Comparison of ENCODE assay signal across 9 cellular contexts in the genomic region with DNA sequence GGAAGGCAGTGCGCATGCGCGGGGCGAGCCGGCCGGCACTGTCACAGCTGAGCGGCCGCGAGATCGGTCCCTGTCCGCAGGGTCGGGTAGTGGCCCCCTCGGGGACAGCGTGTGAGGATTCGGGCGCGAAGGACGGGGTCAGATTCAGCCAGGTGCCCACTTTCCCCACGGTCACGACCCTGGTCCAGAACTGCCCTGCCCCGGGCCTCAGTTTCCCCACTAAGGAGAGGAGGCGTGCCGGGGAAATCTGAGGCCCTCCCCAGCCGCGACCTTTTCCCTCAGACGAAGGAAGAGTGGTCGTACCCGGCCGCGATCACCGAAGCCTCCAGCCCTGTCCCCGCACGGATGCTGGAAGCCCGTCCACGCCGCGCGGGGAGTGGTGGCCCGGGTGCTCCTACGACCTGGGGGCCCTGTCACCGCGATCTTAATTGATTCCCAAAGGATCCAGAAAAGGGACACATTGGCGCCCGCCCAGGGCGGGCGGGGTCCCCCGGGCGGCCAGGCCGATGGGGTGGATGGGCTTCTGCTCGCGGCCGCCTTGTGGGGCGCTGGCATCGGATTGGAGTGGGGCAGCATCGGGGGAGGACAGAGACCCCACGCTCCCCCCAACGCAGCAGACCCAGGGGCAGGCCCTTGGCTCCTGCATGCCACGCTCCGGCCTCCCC. TPM values are rescaled to one million over a fixed set of nuclear protein-coding genes. Genes with fewer than 3 reads are reported as not detected.
DNase-seq lines count a peak whose midpoint lies in the region; ATAC-seq, FAIRE-seq and TF ChIP-seq lines count a peak whose summit lies in the region.
"Had no signal": no experiment of that assay in that cellular context is flagged by ENCODE, and none has a peak within 500 bp of the region (broad histone marks: within the 10 kb centered on the region; RNA-seq: fewer than 3 reads in every experiment).

No MANE protein-coding gene starts in this region.

- intact Hi-C loops in K562 (cut with micrococcal nuclease) (no loop called here), right lobe of liver (cut with DNase I) (loop anchor here in 1 of 2 donors (10.0 kb wide), 1 partner anchor 199 kb away; no protein-coding TSS in a partner anchor)

- H3K9ac ChIP-seq in K562 (ENCODE audit: insufficient read depth in 1 of 2, low read depth in 2 of 2, low read length in 2 of 2): peak overlapping the region; percentile 87 to 92; a peak in 3 of 4 replicates

- H3K4me3 Mint-ChIP-seq in activated T-cell treated with anti-CD3 and anti-CD28 coated beads, Interleukin-2, amount 50 U/mL, for 72 hours: peak overlapping the region; percentile 77 to 88

- H3K36me3 ChIP-seq in K562 (ENCODE audit: control insufficient read depth, insufficient read depth, low read length) (no peaks in the 10 kb centered on the region), right lobe of liver (no peaks in the 10 kb centered on the region), urinary bladder (ENCODE audit: insufficient read depth) (no peaks in the 10 kb centered on the region)

- POLR2A ChIA-PET in K562 (lab: Yijun Ruan, JAX): interaction anchor here (0.5 to 1.0 kb wide), 3 partner anchors 9 to 316 kb away, joined by 3 to 4 read pairs (median 3); no protein-coding TSS in a partner anchor

- no peaks in the 10 kb centered on the region for H3K9me3 Mint-ChIP-seq in activated T-cell treated with anti-CD3 and anti-CD28 coated beads, Interleukin-2, amount 50 U/mL, for 72 hours

- peak in 1 of 2 donors; percentile 11 for DNase-seq in activated T-cell treated with anti-CD3 and anti-CD28 coated beads, Interleukin-2, amount 50 U/mL, for 72 hours
- DNase-seq in activated T-cell treated with anti-CD3 and anti-CD28 coated beads, Interleukin-2, amount 50 U/mL, for 48 hours: no peak
- peak in 1 of 4 experiments; percentile 27 for DNase-seq in K562 (ENCODE audit: extremely low read depth in 1 of 4, low spot score in 3 of 4)
- peak in 2 of 3 donors; percentile 35 to 54 for DNase-seq in right lobe of liver
- DNase-seq in islet precursor cell: no peak
- no peak for DNase-seq in mesenteric fat pad (ENCODE audit: low spot score)
- DNase-seq in DMS 273 (lab: John Stamatoyannopoulos, UW; ENCODE audit: unreplicated experiment): no peak

- peaks cover under 1% of the 10 kb centered on the region for H3K9me1 ChIP-seq in K562 (ENCODE audit: control insufficient read depth, insufficient read depth, low read length)

- in situ Hi-C loops in K562 (cut with MboI): no loop called here

- no peak for TF ChIP-seq CTCF in K562 (IDR thresholded peaks at IDR 0.05 in 2 of 3, conservative IDR thresholded peaks at IDR 0.05 in 1 of 3; ENCODE audit: insufficient read depth in 2 of 3, low read depth in 1 of 3, low read length in 3 of 3)
- no peak for TF ChIP-seq CTCF in right lobe of liver (IDR thresholded peaks at IDR 0.05)

- FAIRE-seq in K562 (lab: Jason Lieb, UNC): peak; percentile 82
- FAIRE-seq: G401.6 had no signal

- no peaks in the 10 kb centered on the region for H3K36me3 Mint-ChIP-seq in activated T-cell treated with anti-CD3 and anti-CD28 coated beads, Interleukin-2, amount 50 U/mL, for 72 hours (ENCODE audit: insufficient read depth in 2 of 2)

- H3K9me3 ChIP-seq in K562 (replicated peaks; ENCODE audit: control insufficient read depth, insufficient read depth, low read depth, low read length) (no peaks in the 10 kb centered on the region), right lobe of liver (no peaks in the 10 kb centered on the region)

- TF ChIP-seq RAD21 in K562 (CRISPR knock-in tag; conservative IDR thresholded peaks at IDR 0.05 in 1 of 2, IDR thresholded peaks at IDR 0.05 in 1 of 2): no peak

- TF ChIP-seq POLR2A in K562 (conservative IDR thresholded peaks at IDR 0.05) (no peak), right lobe of liver (IDR thresholded peaks at IDR 0.05) (no peak)

- no TSS peak for BruUV-seq in K562 (replicated peaks; lab: Mats Ljungman, UMichigan)

- CTCF ChIA-PET in K562 (lab: Yijun Ruan, JAX; ENCODE audit: low intra/inter-chr PET ratio): no interaction called here

- H3K79me2 ChIP-seq in K562 (ENCODE audit: control insufficient read depth, insufficient read depth, low read length): peaks cover 4% of the 10 kb centered on the region; the same call in 1 of the 3 replicates

- peaks cover 14% of the 10 kb centered on the region for H3K4me1 Mint-ChIP-seq in activated T-cell treated with anti-CD3 and anti-CD28 coated beads, Interleukin-2, amount 50 U/mL, for 72 hours (ENCODE audit: low read depth)

- ATAC-seq in activated T-cell treated with anti-CD3 and anti-CD28 coated beads, Interleukin-2, amount 50 U/mL, for 72 hours (replicated peaks in 1 of 2): no peak
- no peak for ATAC-seq in K562
- peak in 1 of 4 donors; percentile 3 for ATAC-seq in right lobe of liver

- H2AFZ ChIP-seq in K562 (ENCODE audit: low read depth, low read length): peak overlapping the region; percentile 96

- TF ChIP-seq EP300 in K562 (IDR thresholded peaks at IDR 0.05; ENCODE audit: low read length): no peak

- 23% methylated on average over 36 of the region's 59 CpGs for WGBS in K562 (ENCODE audit: insufficient coverage, low coverage, missing lambda C conversion rate)
- 3% methylated on average over 11 of the region's 59 CpGs for WGBS in right lobe of liver (ENCODE audit: insufficient coverage, low coverage, low lambda C conversion rate, missing lambda C conversion rate)
- 12% methylated on average over 59 of the region's 59 CpGs for WGBS in urinary bladder

- peaks cover 4% of the 10 kb centered on the region in 2 experiments; a peak in 2 of 5 replicates for H3K27me3 ChIP-seq in K562 (ENCODE audit: control insufficient read depth in 2 of 2, insufficient read depth in 2 of 2, low read length in 2 of 2)
- no peaks in the 10 kb centered on the region for H3K27me3 ChIP-seq in right lobe of liver

- H3K4me2 ChIP-seq in K562 (ENCODE audit: insufficient read depth, low read length): peak overlapping the region; percentile 91

- H3K27me3 Mint-ChIP-seq in activated T-cell treated with anti-CD3 and anti-CD28 coated beads, Interleukin-2, amount 50 U/mL, for 72 hours (ENCODE audit: low read depth): peaks cover 19% of the 10 kb centered on the region

- H3K27ac Mint-ChIP-seq in activated T-cell treated with anti-CD3 and anti-CD28 coated beads, Interleukin-2, amount 50 U/mL, for 72 hours: no peak overlapping the region

- H3K4me1 ChIP-seq in K562 (replicated peaks in 1 of 2; ENCODE audit: control insufficient read depth in 2 of 2, insufficient read depth in 2 of 2, low read length in 2 of 2) (peaks cover 15 to 23% of the 10 kb centered on the region in 2 experiments; a peak in 4 of 5 replicates), right lobe of liver (peaks cover 0 to 9% (median 3%) of the 10 kb centered on the region in 4 donors), urinary bladder (ENCODE audit: insufficient read depth) (no peaks in the 10 kb centered on the region)

- H3K27ac ChIP-seq in K562 (ENCODE audit: extremely low read depth, low read depth, low read length) (peak overlapping the region; percentile 94), right lobe of liver (peak overlapping the region in 1 of 3 donors; percentile 94), urinary bladder (ENCODE audit: low read depth) (no peak overlapping the region)

- no peaks in the 10 kb centered on the region for H4K20me1 ChIP-seq in K562 (replicated peaks; ENCODE audit: control insufficient read depth, insufficient read depth, low read length)

- H3K4me3 ChIP-seq in K562 (peak overlapping the region; percentile 67), right lobe of liver (peak overlapping the region; percentile 73 to 88 (median 74)), urinary bladder (ENCODE audit: low read depth, low read length) (peak overlapping the region; percentile 62)

TF ChIP-seq in K562, 482 proteins besides CTCF, POLR2A, EP300 and RAD21 (continues in another document):
- TF ChIP-seq HDAC1 (IDR thresholded peaks at IDR 0.05): peak in 1 of 2 experiments; percentile 22; a peak in 1 of 4 replicates
- TF ChIP-seq, protein P1, sequence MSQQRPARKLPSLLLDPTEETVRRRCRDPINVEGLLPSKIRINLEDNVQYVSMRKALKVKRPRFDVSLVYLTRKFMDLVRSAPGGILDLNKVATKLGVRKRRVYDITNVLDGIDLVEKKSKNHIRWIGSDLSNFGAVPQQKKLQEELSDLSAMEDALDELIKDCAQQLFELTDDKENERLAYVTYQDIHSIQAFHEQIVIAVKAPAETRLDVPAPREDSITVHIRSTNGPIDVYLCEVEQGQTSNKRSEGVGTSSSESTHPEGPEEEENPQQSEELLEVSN (IDR thresholded peaks at IDR 0.05; ENCODE audit: borderline replicate concordance in 1 of 2, extremely low read depth in 1 of 2, insufficient read depth in 1 of 2, insufficient read length in 1 of 2, low read depth in 1 of 2, low read length in 1 of 2, poor library complexity in 1 of 2, severe bottlenecking in 1 of 2): no peak
- TF ChIP-seq ERF (CRISPR knock-in tag; IDR thresholded peaks at IDR 0.05): no peak

RNA-seq across cellular contexts. Expression of a gene that starts 57.7 kb away (rescaled TPM):
- not detected for total RNA-seq in activated T-cell treated with anti-CD3 and anti-CD28 coated beads, Interleukin-2, amount 50 U/mL, for 72 hours
- not detected in 2 replicates for total RNA-seq in K562 (2011; cell fraction: chromatin; rRNA removed; ENCODE audit: low replicate concordance)
- not detected in 2 replicates for total RNA-seq in K562 (2011; cell fraction: nucleolus; rRNA removed)
- not detected in 2 replicates for total RNA-seq in K562 (2011; cell fraction: nucleoplasm; rRNA removed)
- total RNA-seq in K562 (2014; rRNA removed): not detected in 2 replicates
- not detected in 2 replicates for total RNA-seq in K562 (2014; rRNA removed; fragmentation: Illumina TruSeq; extraction: Trizol)
- total RNA-seq in K562 (2015; rRNA removed; fragmentation: Illumina TruSeq; extraction: Trizol): not detected in 2 replicates
- total RNA-seq in K562 (2021): not detected in 2 replicates
- polyA plus RNA-seq in K562 (2011; rRNA removed): 0.01 TPM in 1 of 2 replicates, not detected in the other
- 0.01 and 0.03 TPM in 2 replicates for polyA plus RNA-seq in K562 (2011; cell fraction: cytosol; rRNA removed)
- not detected in 2 replicates for polyA plus RNA-seq in K562 (2011; cell fraction: nucleus; rRNA removed)
- polyA plus RNA-seq in K562 (2012): not detected in 2 replicates
- polyA plus RNA-seq in K562 (2014; fragmentation: Illumina TruSeq; extraction: Trizol): not detected in 2 replicates
- polyA plus RNA-seq in K562 (2014; fragmentation: Nextera tagmentation; extraction: Ambion mirVana): not detected
- polyA plus RNA-seq in K562 (2014; rRNA removed): not detected in 2 replicates
- polyA minus RNA-seq in K562 (2011; rRNA and poly(A)+ RNA removed): not detected in 2 replicates
- not detected in 2 replicates for polyA minus RNA-seq in K562 (2011; cell fraction: cytosol; rRNA and poly(A)+ RNA removed)
- not detected in 2 replicates for polyA minus RNA-seq in K562 (2011; cell fraction: nucleus; rRNA and poly(A)+ RNA removed)
- under 1 TPM; 0.18 to 0.62 (median 0.28) TPM for total RNA-seq in right lobe of liver
- 15.0 TPM for total RNA-seq in urinary bladder
- 2.4 TPM for polyA plus RNA-seq in urinary bladder
- total RNA-seq in mesenteric fat pad: 0.45 TPM

Comparison
In these comparisons a context has a peak if more than half of its experiments do, and no peak if none do; other contexts are left out.
1. DNase-seq: peak in right lobe of liver (2 of 3); none in activated T-cell treated with anti-CD3 and anti-CD28 coated beads, Interleukin-2, amount 50 U/mL, for 48 hours (0 of 2), islet precursor cell (single experiment), mesenteric fat pad (single experiment) and DMS 273 (single experiment).
2. Peak in every context shown above with its lines, with median percentiles within 50 percentile points of each other: H3K4me3 ChIP-seq.